In the genomic region with DNA sequence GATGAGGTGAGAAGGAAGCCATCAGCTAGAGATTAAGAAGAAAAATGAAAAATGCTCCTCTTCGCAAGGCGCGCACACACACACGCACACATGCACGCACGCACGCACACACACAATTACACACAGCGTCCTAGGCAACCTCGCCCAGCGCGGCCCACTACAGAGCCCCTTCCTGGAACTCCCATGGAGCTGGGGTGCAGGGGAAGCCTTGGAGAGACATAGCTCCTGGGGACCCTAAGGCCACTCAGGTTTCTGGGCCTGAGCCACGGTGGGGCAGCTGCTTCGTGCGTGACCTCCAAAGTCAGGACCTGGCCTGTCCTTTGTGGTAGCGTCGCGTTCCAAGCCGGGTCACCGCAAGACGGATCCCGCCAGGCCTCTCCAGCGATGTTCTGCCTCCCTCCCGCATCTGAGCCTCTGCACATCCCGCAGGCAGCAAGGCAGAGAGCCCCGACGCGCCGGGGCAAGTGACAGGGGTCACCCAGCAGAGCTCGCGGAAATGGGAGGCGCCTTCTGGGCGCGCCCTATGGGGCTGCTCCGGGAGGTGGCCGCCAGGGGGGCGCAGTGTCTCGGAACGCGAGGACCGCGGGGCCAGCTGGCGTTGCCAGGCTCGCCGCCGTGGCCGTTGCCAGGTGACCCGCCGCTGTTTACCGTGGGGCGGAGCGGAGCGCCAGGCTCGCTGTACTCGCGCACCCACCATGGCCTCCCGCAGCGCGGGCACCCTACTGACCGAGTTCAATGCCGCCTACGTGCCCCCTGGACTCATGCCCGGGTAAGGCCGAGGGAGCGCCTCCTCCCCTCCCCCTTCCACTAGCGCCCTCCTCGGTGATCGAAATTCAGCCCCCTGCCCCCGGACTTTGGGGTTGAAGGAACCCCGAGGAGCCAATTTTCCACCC, we compare ENCODE assay signal across 8 cellular contexts.
A peak's percentile ranks its signal among the peaks of the same experiment; 100 is the strongest.
DNase-seq lines count a peak whose midpoint lies in the region; ATAC-seq, FAIRE-seq and TF ChIP-seq lines count a peak whose summit lies in the region.

No MANE protein-coding gene starts in this region.

- H2BK5ac ChIP-seq in IMR-90 (ENCODE audit: low read depth, low read length, poor library complexity, severe bottlenecking) = no peak overlapping the region

- in situ Hi-C loops in IMR-90 (cut with MboI; ENCODE audit: low sequenced_read_pairs) = no loop called here

- TF ChIP-seq CTCF in CD14-positive monocyte (IDR thresholded peaks at IDR 0.05) (no peak), IMR-90 (conservative IDR thresholded peaks at IDR 0.05; ENCODE audit: low read depth, low read length) (peak; percentile 15; the same call in 1 of the 2 replicates)

- H3K36me3 Mint-ChIP-seq in CD14-positive monocyte (no peaks in the 10 kb centered on the region), T-cell (no peaks in the 10 kb centered on the region)

- H2BK20ac ChIP-seq in IMR-90 (ENCODE audit: low read depth, low read length) = no peak overlapping the region

- no peak overlapping the region for H3K18ac ChIP-seq in IMR-90 (ENCODE audit: low read depth, low read length)

- H3K27ac ChIP-seq in IMR-90 (ENCODE audit: insufficient read depth, low read length) (no peak overlapping the region), muscle layer of colon (ENCODE audit: low read depth, low read length) (peak overlapping the region; percentile 13)

- ATAC-seq in IMR-90 (ENCODE audit: low read depth) (peak; percentile 65), T-cell (replicated peaks in 1 of 4) (peak; percentile 76 to 84 (median 80)), GM21825 (IDR thresholded peaks at IDR 0.05; ENCODE audit: unreplicated experiment) (no peak)

- H3K4me3 Mint-ChIP-seq in CD14-positive monocyte (peak overlapping the region; percentile 39 to 86), T-cell (peak overlapping the region in 2 of 3 donors; percentile 31 to 61)

- no peak overlapping the region for H2BK15ac ChIP-seq in IMR-90 (ENCODE audit: low read depth, low read length)

- H3K9ac ChIP-seq in IMR-90 (ENCODE audit: low read depth, low read length) = no peak overlapping the region
- H3K9ac ChIP-seq in endocrine pancreas (ENCODE audit: control insufficient read depth, insufficient read depth, low read length) = peak overlapping the region; percentile 16
- H3K9ac ChIP-seq in muscle layer of colon (ENCODE audit: low read length) = no peak overlapping the region

- H3K56ac ChIP-seq in IMR-90 (ENCODE audit: extremely low read depth, insufficient read depth, low read length) = no peak overlapping the region

- H3K27ac Mint-ChIP-seq in CD14-positive monocyte = no peak overlapping the region
- H3K27ac Mint-ChIP-seq in T-cell = no peak overlapping the region

- H3K4me1 ChIP-seq in IMR-90 (ENCODE audit: control insufficient read depth, insufficient read depth, low read length) = no peaks in the 10 kb centered on the region; the same call in 1 of the 2 replicates
- no peaks in the 10 kb centered on the region for H3K4me1 ChIP-seq in endocrine pancreas (ENCODE audit: control insufficient read depth, insufficient read depth, low read length)
- H3K4me1 ChIP-seq in muscle layer of colon (ENCODE audit: insufficient read depth, low read length) = peaks cover 9% of the 10 kb centered on the region

- DNase-seq in CD14-positive monocyte (ENCODE audit: low spot score) = peak; percentile 37
- DNase-seq in IMR-90 = no peak
- DNase-seq in T-cell = peak in 13 of 34 experiments; percentile 5 to 26 (median 14)
- DNase-seq in urothelium cell line (ENCODE audit: low spot score) = peak; percentile 78
- DNase-seq in Ammon's horn (ENCODE audit: low spot score) = no peak

- CTCF ChIA-PET in IMR-90 (lab: Yijun Ruan, JAX) = no interaction called here
- CTCF ChIA-PET in T-cell (lab: Charles Lee) = no interaction called here

- no peak overlapping the region for H4K5ac ChIP-seq in IMR-90 (ENCODE audit: low read depth, low read length)

- no peak overlapping the region for H3K23ac ChIP-seq in IMR-90 (ENCODE audit: low read depth, low read length)

- TF ChIP-seq POLR2A in IMR-90 (IDR thresholded peaks at IDR 0.05; ENCODE audit: low read depth, low read length) = no peak

- TF ChIP-seq RAD21 in IMR-90 (IDR thresholded peaks at IDR 0.05; ENCODE audit: low read length) = no peak

- H3K27me3 ChIP-seq in IMR-90 (ENCODE audit: control insufficient read depth, insufficient read depth, low read length) (peaks cover 82% of the 10 kb centered on the region), endocrine pancreas (ENCODE audit: control insufficient read depth, insufficient read depth, low read length) (no peaks in the 10 kb centered on the region), muscle layer of colon (ENCODE audit: control insufficient read depth in 1 of 2, insufficient read depth in 2 of 2, low read length in 2 of 2) (peaks cover 0 to 34% of the 10 kb centered on the region in 2 donors)

- no peaks in the 10 kb centered on the region for H4K20me1 ChIP-seq in IMR-90 (ENCODE audit: insufficient read depth, low read length)

- H2BK120ac ChIP-seq in IMR-90 (ENCODE audit: low read depth, low read length) = no peak overlapping the region

- H3K27me3 Mint-ChIP-seq in CD14-positive monocyte (ENCODE audit: low read depth in 3 of 3) = peaks cover 66 to 82% (median 67%) of the 10 kb centered on the region in 3 donors
- peaks cover 57 to 74% of the 10 kb centered on the region in 2 donors for H3K27me3 Mint-ChIP-seq in T-cell

- no peak overlapping the region for H4K91ac ChIP-seq in IMR-90 (ENCODE audit: insufficient read depth, low read depth, low read length)

- peak overlapping the region; percentile 52; the same call in 1 of the 2 replicates for H3K4me2 ChIP-seq in IMR-90 (ENCODE audit: low read depth, low read length)

- no peaks in the 10 kb centered on the region for H3K36me3 ChIP-seq in IMR-90 (ENCODE audit: control insufficient read depth, insufficient read depth, low read length)
- H3K36me3 ChIP-seq in endocrine pancreas (ENCODE audit: control insufficient read depth, insufficient read depth, low read length) = no peaks in the 10 kb centered on the region
- no peaks in the 10 kb centered on the region for H3K36me3 ChIP-seq in muscle layer of colon (ENCODE audit: insufficient read depth, low read length)

- POLR2A ChIA-PET in IMR-90 (lab: Charles Lee; ENCODE audit: unreplicated experiment) = no interaction called here
- POLR2A ChIA-PET in T-cell (lab: Charles Lee) = no interaction called here

- dilution Hi-C loops in IMR-90 (cut with HindIII; ENCODE audit: low sequenced_read_pairs, unreplicated experiment) = no loop called here

- peaks cover 10% of the 10 kb centered on the region for H3K4me1 Mint-ChIP-seq in CD14-positive monocyte
- H3K4me1 Mint-ChIP-seq in T-cell = peaks cover 6 to 14% (median 13%) of the 10 kb centered on the region in 3 donors

- H3K9me3 ChIP-seq in IMR-90 (ENCODE audit: control insufficient read depth, insufficient read depth, low read length) (no peaks in the 10 kb centered on the region), endocrine pancreas (ENCODE audit: control insufficient read depth, low read length) (no peaks in the 10 kb centered on the region), muscle layer of colon (ENCODE audit: low read length) (no peaks in the 10 kb centered on the region)

- no peak overlapping the region for H4K8ac ChIP-seq in IMR-90 (ENCODE audit: low read depth in 2 of 2, low read length in 2 of 2)

- no peak overlapping the region for H2AK5ac ChIP-seq in IMR-90 (ENCODE audit: low read depth, low read length)

- no peak overlapping the region for H2AFZ ChIP-seq in IMR-90 (replicated peaks; ENCODE audit: low read length, poor library complexity)

- H3K14ac ChIP-seq in IMR-90 (replicated peaks; ENCODE audit: low read depth, low read length) = no peak overlapping the region

- WGBS in IMR-90 (ENCODE audit: extremely low coverage in 2 of 2, insufficient read length in 1 of 2), 2 experiments = 15% methylated on average over 19 of the region's 69 CpGs; no CpG with 5 or more reads in 1 of the 2 experiments

- FAIRE-seq in urothelium cell line (lab: Jason Lieb, UNC) = peak; percentile 66

- H2AK9ac ChIP-seq in IMR-90 (replicated peaks; ENCODE audit: low read depth, low read length, poor library complexity) = no peak overlapping the region

- peaks cover 0 to 6% (median 0%) of the 10 kb centered on the region in 7 donors for H3K9me3 Mint-ChIP-seq in CD14-positive monocyte
- H3K9me3 Mint-ChIP-seq in T-cell = no peaks in the 10 kb centered on the region

- no peaks in the 10 kb centered on the region for H3K9me1 ChIP-seq in IMR-90 (ENCODE audit: insufficient read depth, low read length)

- BruUV-seq in IMR-90 (replicated peaks; lab: Mats Ljungman, UMichigan) = no TSS peak

- H3K4ac ChIP-seq in IMR-90 (ENCODE audit: low read depth, low read length) = no peak overlapping the region

- H3K79me1 ChIP-seq in IMR-90 (ENCODE audit: low read depth in 1 of 2, low read length in 2 of 2) = no peaks in the 10 kb centered on the region

- intact Hi-C loops in CD14-positive monocyte (cut with micrococcal nuclease) (no loop called here), IMR-90 (cut with micrococcal nuclease) (no loop called here)

- H3K4me3 ChIP-seq in IMR-90 (ENCODE audit: insufficient read depth, low read depth, low read length) = no peak overlapping the region
- H3K4me3 ChIP-seq in endocrine pancreas (ENCODE audit: control insufficient read depth, insufficient read depth, low read length) = no peak overlapping the region
- H3K4me3 ChIP-seq in muscle layer of colon (ENCODE audit: low read depth in 1 of 2, low read length in 2 of 2) = peak overlapping the region; percentile 50 to 57

TF ChIP-seq in IMR-90, 13 proteins besides CTCF, POLR2A, EP300 and RAD21 (continues in another document):
- TF ChIP-seq NFE2L2 (IDR thresholded peaks at IDR 0.05; ENCODE audit: low read depth, low read length) (no peak), FOS (IDR thresholded peaks at IDR 0.05; ENCODE audit: low read depth, low read length) (no peak), CHD1 (IDR thresholded peaks at IDR 0.05; ENCODE audit: low read depth, low read length) (no peak), MXI1 (IDR thresholded peaks at IDR 0.05; ENCODE audit: borderline replicate concordance, low read depth, low read length) (no peak), RCOR1 (IDR thresholded peaks at IDR 0.05; ENCODE audit: insufficient replicate concordance, low read length) (no peak), BHLHE40 (IDR thresholded peaks at IDR 0.05; ENCODE audit: low read depth, low read length) (no peak), MAZ (IDR thresholded peaks at IDR 0.05; ENCODE audit: borderline replicate concordance, low read depth, low read length) (no peak), CEBPB (IDR thresholded peaks at IDR 0.05; ENCODE audit: low read depth, low read length) (no peak), SMC3 (IDR thresholded peaks at IDR 0.05; ENCODE audit: low read depth, low read length) (no peak)

Comparison
In these comparisons a context has a peak if more than half of its experiments do, and no peak if none do; other contexts are left out.
1. DNase-seq: peak in CD14-positive monocyte (single experiment) and urothelium cell line (single experiment); none in IMR-90 (single experiment) and Ammon's horn (single experiment).
2. H3K4me3 ChIP-seq: peak in muscle layer of colon (2 of 2); none in IMR-90 (single experiment) and endocrine pancreas (single experiment).